9 cellular contexts compared by ENCODE assay signal in the genomic region with DNA sequence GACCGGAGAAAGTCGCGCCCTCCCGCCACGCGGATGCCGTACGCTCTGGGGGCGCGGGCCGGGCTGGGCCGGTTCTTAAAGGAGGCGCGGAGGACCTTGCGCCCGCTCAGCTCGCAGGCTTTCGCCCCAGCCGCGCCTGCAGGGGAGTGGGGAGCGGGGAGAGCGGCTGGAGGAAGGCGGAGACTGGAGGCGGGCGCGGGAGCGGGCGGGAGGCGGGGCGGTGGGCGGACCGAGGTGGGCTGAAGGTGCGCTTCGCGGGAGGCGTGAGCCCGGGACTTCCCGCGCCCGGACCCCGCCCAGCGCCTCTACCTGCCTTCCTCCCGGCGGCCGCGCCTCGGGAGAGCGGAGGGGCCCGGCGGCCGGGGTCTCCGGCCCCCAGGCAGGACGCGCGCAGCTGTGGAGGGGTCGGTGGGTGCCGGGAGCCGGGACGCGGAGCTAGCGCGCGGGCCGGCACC. TPM values are rescaled to one million over a fixed set of nuclear protein-coding genes. Genes with fewer than 3 reads are reported as not detected.
A peak's percentile ranks its signal among the peaks of the same experiment; 100 is the strongest.
DNase-seq lines count a peak whose midpoint lies in the region; ATAC-seq and TF ChIP-seq lines count a peak whose summit lies in the region.
"Had no signal": no experiment of that assay in that cellular context is flagged by ENCODE, and none has a peak within 500 bp of the region (broad histone marks: within the 10 kb centered on the region; RNA-seq: fewer than 3 reads in every experiment).

A gene (minus strand): TSS at position 148 of the 455 bp plus-strand sequence. CDS start 422 bp downstream, outside the sequence.

- no peak within 1 kb of the TSS for H3K27ac ChIP-seq in A673 (ENCODE audit: low read depth, low read length, poor library complexity, severe bottlenecking)

- no peaks in the 10 kb centered on the region for H3K9me3 ChIP-seq in A673 (ENCODE audit: low read depth, low read length, poor library complexity, severe bottlenecking)

- ATAC-seq in GM19025 (IDR thresholded peaks at IDR 0.05; ENCODE audit: low read depth, unreplicated experiment) (peak; percentile 49), HG03354 (IDR thresholded peaks at IDR 0.05; ENCODE audit: poor library complexity, severe bottlenecking, unreplicated experiment) (peak; percentile 50), left colon (peak; percentile 91)

- DNase-seq in A673 (ENCODE audit: low spot score) = peak; percentile 60
- DNase-seq in T-helper 2 cell = peak; percentile 57 to 75 (median 73)
- DNase-seq in astrocyte of the spinal cord (ENCODE audit: low read depth, low spot score) = peak; percentile 3
- peak; percentile 79 to 91 for DNase-seq in left colon
- DNase-seq in stimulated activated CD4-positive, alpha-beta T cell treated with anti-CD3 and anti-CD28 coated beads, Interleukin-4, amount 100 ng/mL, for 48 hours (ENCODE audit: low read depth in 2 of 2) = peak; percentile 60 to 74
- no peak for DNase-seq in OCI-M1 (lab: John Stamatoyannopoulos, UW)

- in situ Hi-C loops in astrocyte of the spinal cord (cut with HindIII; ENCODE audit: low sequenced_read_pairs) = no loop called here

- H3K27me3 ChIP-seq in A673 (replicated peaks; ENCODE audit: insufficient read depth, low read depth, low read length, poor library complexity) = peaks cover 3% of the 10 kb centered on the region

- H3K36me3 ChIP-seq in A673 (ENCODE audit: insufficient read depth, low read length, poor library complexity, severe bottlenecking) = no peaks in the 10 kb centered on the region

- TF ChIP-seq CTCF in A673 (conservative IDR thresholded peaks at IDR 0.05; ENCODE audit: low read depth, low read length) (no peak), astrocyte of the spinal cord (IDR thresholded peaks at IDR 0.05; ENCODE audit: low read depth, low read length) (no peak)

- BruUV-seq in A673 (replicated peaks; lab: Mats Ljungman, UMichigan) = no TSS peak

- POLR2A ChIA-PET in A673 (lab: Charles Lee; ENCODE audit: low non-redundant PET) = no interaction called here

- H3K4me3 ChIP-seq in A673 (ENCODE audit: low read depth, low read length, poor library complexity, severe bottlenecking) = peak within 1 kb of the TSS; percentile 52
- H3K4me3 ChIP-seq in astrocyte of the spinal cord (ENCODE audit: low read depth, low read length) = peak within 1 kb of the TSS; percentile 7

- intact Hi-C loops in A673 (cut with micrococcal nuclease; ENCODE audit: unreplicated experiment) = loop anchor here (10.0 kb wide), 1 partner anchor 58 kb away; no protein-coding TSS in a partner anchor
- intact Hi-C loops in left colon (cut with DNase I, micrococcal nuclease) = no loop called here

- CTCF ChIA-PET in A673 (lab: Charles Lee) = interaction anchor here (0.9 to 1.3 kb wide), 4 partner anchors 58 to 124 kb away, joined by 3 to 4 read pairs (median 4); a partner anchor contains a TSS

- H3K4me1 ChIP-seq in A673 (ENCODE audit: insufficient read depth, low read length, poor library complexity, severe bottlenecking) = no peaks in the 10 kb centered on the region

RNA-seq across cellular contexts. Expression of the gene that starts here (rescaled TPM):
- total RNA-seq in A673 (2021) (0.11 TPM in 1 of 2 replicates, not detected in the other), left colon (under 1 TPM; 0.12 to 0.84 TPM)
- total RNA-seq: temporal lobe had no signal

Comparison
In these comparisons a context has a peak if more than half of its experiments do, and no peak if none do; other contexts are left out.
1. Peak in DNase-seq and H3K4me3 ChIP-seq in A673; RNA of the gene not detected or under 1 TPM.
2. Peak in DNase-seq and ATAC-seq in left colon; RNA of the gene not detected or under 1 TPM.